ENCODE assay signal across 31 cellular contexts in genomic region chr1:209817691-209818090, GRCh38. TPM values are rescaled to one million over a fixed set of nuclear protein-coding genes. Genes with fewer than 3 reads are reported as not detected.
"Had no signal": no experiment of that assay in that cellular context is flagged by ENCODE, and none has a peak within 500 bp of the region (broad histone marks: within the 10 kb centered on the region; RNA-seq: fewer than 3 reads in every experiment).

No MANE protein-coding gene starts in this region.

- H3K36me3 ChIP-seq: brain microvascular endothelial cell, cardiac muscle cell, Peyer's patch, SJSA1 had no signal

- DNase-seq: activated CD4-positive, alpha-beta T cell treated with anti-CD3 and anti-CD28 coated beads, Interleukin-2, amount 10 ng/mL, durations not matched to agents 24 days and 14 days; activated CD4-positive, alpha-beta T cell treated with anti-CD3 and anti-CD28 coated beads, Interleukin-2, amount 50 U/mL, for 4 hours; activated CD8-positive, alpha-beta T cell treated with anti-CD3 and anti-CD28 coated beads for 36 hours; activated effector memory CD4-positive, alpha-beta T cell treated with anti-CD3 and anti-CD28 coated beads, Interleukin-2, amount 50 U/mL, for 16 hours; activated naive CD4-positive, alpha-beta T cell; activated naive CD4-positive, alpha-beta T cell treated with anti-CD3 and anti-CD28 coated beads, Interleukin-2, amount 50 U/mL, for 16 hours; activated naive CD8-positive, alpha-beta T cell treated with anti-CD3 and anti-CD28 coated beads for 36 hours; activated T-cell treated with anti-CD3 and anti-CD28 coated beads, Interleukin-2, amount 50 U/mL, for 1 hour; activated T-cell treated with anti-CD3 and anti-CD28 coated beads, Interleukin-2, amount 50 U/mL, for 72 hours; amniotic stem cell; aorta; brain microvascular endothelial cell; Kasumi-1; KG1; MM.1S; MV-4-11; NCI-H1092; NCI-H1436 treated with DMSO at 0.1 percent for 48 hours; NCI-H1694 treated with DMSO at 0.1 percent for 48 hours; NCI-H2029; NCI-H345; NCI-H524 treated with DMSO at 0.1 percent for 48 hours; NK-92 treated with Interleukin-12 subunit alpha and Interleukin-12 subunit beta, amount 100 ng/mL, for 24 hours; PC-3; Peyer's patch; RPMI8226; SHP77 treated with DMSO at 0.1 percent for 48 hours; SK-N-SH had no signal

- H3K9me3 ChIP-seq: Peyer's patch, SJSA1, SK-N-SH had no signal

- H3K27me3 ChIP-seq: brain microvascular endothelial cell, Peyer's patch had no signal

- H3K9ac ChIP-seq: SK-N-SH had no signal

- H3K27ac ChIP-seq: brain microvascular endothelial cell, cardiac muscle cell, Peyer's patch, SJSA1 had no signal

- H3K4me3 ChIP-seq: cardiac muscle cell, Peyer's patch, SJSA1 had no signal

- H3K4me2 ChIP-seq: SK-N-SH had no signal

- H3K4me1 ChIP-seq: Peyer's patch had no signal

- ATAC-seq: activated CD8-positive, alpha-beta T cell treated with anti-CD3 and anti-CD28 coated beads for 36 hours; activated T-cell treated with anti-CD3 and anti-CD28 coated beads, Interleukin-2, amount 50 U/mL, for 72 hours; activated T-helper 17 cell treated with anti-CD3 and anti-CD28 coated beads, Interleukin-2, amount 50 U/mL, for 72 hours; PC-3 had no signal

RNA-seq across cellular contexts. Expression of gene IRF6, which starts 11.7 kb away (rescaled TPM):
- total RNA-seq: SJSA1 had no signal
